ENCODE assay signal across 19 cellular contexts in genomic region chr9:105932276-105932675, GRCh38.
"Had no signal": no experiment of that assay in that cellular context is flagged by ENCODE, and none has a peak within 500 bp of the region (broad histone marks: within the 10 kb centered on the region; RNA-seq: fewer than 3 reads in every experiment).

No MANE protein-coding gene starts in this region.

- H3K36me3 ChIP-seq: esophagus muscularis mucosa, gastrocnemius medialis, stomach, suprapubic skin, tibial artery, upper lobe of left lung, uterus had no signal

- H3K4me1 ChIP-seq: esophagus muscularis mucosa, stomach, suprapubic skin, tibial artery, upper lobe of left lung, uterus had no signal

- ATAC-seq: effector memory CD8-positive, alpha-beta T cell; gastrocnemius medialis; left colon; mucosa of descending colon; natural killer cell; right cardiac atrium had no signal

- H3K27me3 ChIP-seq: esophagus muscularis mucosa, gastrocnemius medialis, stomach, suprapubic skin, tibial artery, upper lobe of left lung, uterus had no signal

- H3K4me3 ChIP-seq: esophagus muscularis mucosa, gastrocnemius medialis, mucosa of descending colon, stomach, suprapubic skin, tibial artery, upper lobe of left lung, uterus had no signal

- H3K9me3 ChIP-seq: gastrocnemius medialis, suprapubic skin, tibial artery, uterus had no signal

- FAIRE-seq: kidney, small intestine had no signal

- H3K27ac ChIP-seq: epithelial cell of prostate, esophagus muscularis mucosa, gastrocnemius medialis, stomach, suprapubic skin, tibial artery, upper lobe of left lung, uterus had no signal

- DNase-seq: effector memory CD8-positive, alpha-beta T cell; gastrocnemius medialis; glutamatergic neuron; immature natural killer cell; kidney; left colon; mucosa of descending colon; natural killer cell; right cardiac atrium; small intestine; stimulated activated CD4-positive, alpha-beta T cell treated with anti-CD3 and anti-CD28 coated beads, Interleukin-12 subunit alpha, Interleukin-12 subunit beta, amount 100 ng/mL, for 4 hours; stimulated activated naive CD4-positive, alpha-beta T cell; stomach; tibial artery; upper lobe of left lung; uterus had no signal
